In genomic region chrX:9785944-9786741, GRCh38 we compare ENCODE assay signal across 10 cellular contexts. TPM values are rescaled to one million over a fixed set of nuclear protein-coding genes. Genes with fewer than 3 reads are reported as not detected.
DNase-seq lines count a peak whose midpoint lies in the region; ATAC-seq, FAIRE-seq and TF ChIP-seq lines count a peak whose summit lies in the region.
"Had no signal": no experiment of that assay in that cellular context is flagged by ENCODE, and none has a peak within 500 bp of the region (broad histone marks: within the 10 kb centered on the region; RNA-seq: fewer than 3 reads in every experiment).

Gene SHROOM2 (plus strand): TSS chrX:9786429. CDS start chrX:9786546, 117 bp downstream.

- H3K36me3 ChIP-seq in adrenal gland (replicated peaks in 1 of 2) = no peaks in the 10 kb centered on the region

- H3K27me3 ChIP-seq in adrenal gland = peaks cover 34% of the 10 kb centered on the region

- DNase-seq in NCI-H345 (lab: John Stamatoyannopoulos, UW) (peak; percentile 24), NCI-H345 treated with DMSO at 0.1 percent for 48 hours (lab: John Stamatoyannopoulos, UW; ENCODE audit: unreplicated experiment) (no peak), adrenal gland (peak in 5 of 7 donors; percentile 11 to 26 (median 23)), iPS-NIHi7 (ENCODE audit: extremely low spot score) (peak; percentile 49), GM19239 (ENCODE audit: insufficient read length, low spot score) (no peak), SIG-M5 (lab: John Stamatoyannopoulos, UW) (no peak)
- DNase-seq in stimulated activated effector memory CD8-positive, alpha-beta T cell treated with anti-CD3 and anti-CD28 coated beads, Interleukin-12 subunit alpha, Interleukin-12 subunit beta, amount 100 ng/mL, for 72 hours (ENCODE audit: low spot score in 2 of 2) = no peak
- DNase-seq: CD4-positive, CD25-positive, alpha-beta regulatory T cell had no signal

- FAIRE-seq in GM19239 (lab: Jason Lieb, UNC) = no peak

- intact Hi-C loops in adrenal gland (cut with DNase I) = no loop called here

- H3K9me3 Mint-ChIP-seq in stimulated activated effector memory CD8-positive, alpha-beta T cell treated with anti-CD3 and anti-CD28 coated beads, Interleukin-12 subunit alpha, Interleukin-12 subunit beta, amount 100 ng/mL, for 72 hours = no peaks in the 10 kb centered on the region

- H3K4me3 ChIP-seq in adrenal gland = peak within 1 kb of the TSS in 2 of 4 donors; percentile 9 to 57

- no peaks in the 10 kb centered on the region for H3K4me1 ChIP-seq in adrenal gland (replicated peaks in 1 of 2)

- TF ChIP-seq POLR2A in adrenal gland (IDR thresholded peaks at IDR 0.05) = no peak

- no peaks in the 10 kb centered on the region for H3K4me1 Mint-ChIP-seq in stimulated activated effector memory CD8-positive, alpha-beta T cell treated with anti-CD3 and anti-CD28 coated beads, Interleukin-12 subunit alpha, Interleukin-12 subunit beta, amount 100 ng/mL, for 72 hours

- no peak within 1 kb of the TSS for H3K27ac Mint-ChIP-seq in stimulated activated effector memory CD8-positive, alpha-beta T cell treated with anti-CD3 and anti-CD28 coated beads, Interleukin-12 subunit alpha, Interleukin-12 subunit beta, amount 100 ng/mL, for 72 hours
- H3K27ac Mint-ChIP-seq: CD4-positive, CD25-positive, alpha-beta regulatory T cell had no signal

- H3K9me3 ChIP-seq in adrenal gland (replicated peaks in 1 of 3) = no peaks in the 10 kb centered on the region

- 1 to 2% methylated on average over 69 to 104 of the region's 123 CpGs; no CpG with 5 or more reads in 2 of the 4 donors for WGBS in adrenal gland, 4 donors

- no peak for TF ChIP-seq CTCF in adrenal gland (IDR thresholded peaks at IDR 0.05)

- H3K27ac ChIP-seq in adrenal gland = peak within 1 kb of the TSS in 1 of 5 donors; percentile 45

- H3K4me3 Mint-ChIP-seq in stimulated activated effector memory CD8-positive, alpha-beta T cell treated with anti-CD3 and anti-CD28 coated beads, Interleukin-12 subunit alpha, Interleukin-12 subunit beta, amount 100 ng/mL, for 72 hours = peak within 1 kb of the TSS; percentile 26

- no peaks in the 10 kb centered on the region for H3K36me3 Mint-ChIP-seq in stimulated activated effector memory CD8-positive, alpha-beta T cell treated with anti-CD3 and anti-CD28 coated beads, Interleukin-12 subunit alpha, Interleukin-12 subunit beta, amount 100 ng/mL, for 72 hours
- H3K36me3 Mint-ChIP-seq: CD4-positive, CD25-positive, alpha-beta regulatory T cell had no signal

- no peak for ATAC-seq in stimulated activated effector memory CD8-positive, alpha-beta T cell treated with anti-CD3 and anti-CD28 coated beads, Interleukin-12 subunit alpha, Interleukin-12 subunit beta, amount 100 ng/mL, for 72 hours
- no peak for ATAC-seq in activated CD4-positive, CD25-positive, alpha-beta regulatory T cell treated with anti-CD3 and anti-CD28 coated beads, Interleukin-2, amount 50 U/mL, for 24 hours

RNA-seq across cellular contexts. Expression of gene SHROOM2, which starts in this region (rescaled TPM):
- total RNA-seq in adrenal gland = 1 to 10 TPM; 2.2 to 7.2 (median 5.9) TPM
- polyA plus RNA-seq in adrenal gland = 1 to 10 TPM; 1.7 to 3.5 (median 1.8) TPM
- total RNA-seq: T-helper 2 cell treated with Interferon-gamma antibody and Interleukin-4, amounts not matched to agents 100 ng/mL and 5 ng/mL, for 36 hours had no signal
- polyA plus RNA-seq: CD4-positive, CD25-positive, alpha-beta regulatory T cell had no signal

Comparison
In these comparisons a context has a peak if more than half of its experiments do, and no peak if none do; other contexts are left out.
1. DNase-seq: peak in NCI-H345 (single experiment), adrenal gland (5 of 7) and iPS-NIHi7 (single experiment); none in NCI-H345 treated with DMSO at 0.1 percent for 48 hours (single experiment), stimulated activated effector memory CD8-positive, alpha-beta T cell treated with anti-CD3 and anti-CD28 coated beads, Interleukin-12 subunit alpha, Interleukin-12 subunit beta, amount 100 ng/mL, for 72 hours (0 of 2), GM19239 (single experiment) and SIG-M5 (single experiment).